In the genomic region with DNA sequence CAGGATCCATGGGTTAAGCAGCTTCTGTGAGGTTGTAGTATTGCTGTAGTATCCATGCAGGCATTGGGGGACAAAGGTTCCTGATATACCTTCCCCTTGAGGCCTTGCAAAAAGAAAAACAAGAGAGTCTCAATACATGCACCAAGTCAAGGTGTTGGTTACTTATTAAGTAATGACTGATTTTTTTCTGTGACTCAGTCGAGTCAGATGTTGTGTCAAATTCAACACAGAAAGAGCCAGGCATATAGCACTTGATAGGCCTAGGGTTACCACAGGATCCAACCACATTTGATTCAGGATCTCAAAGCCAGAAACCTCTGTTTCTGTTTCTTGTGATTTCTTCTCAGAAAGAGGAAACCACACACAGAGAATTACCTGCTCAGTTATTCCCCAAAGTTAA, we compare ENCODE assay signal across 27 cellular contexts. TPM values are rescaled to one million over a fixed set of nuclear protein-coding genes. Genes with fewer than 3 reads are reported as not detected.
DNase-seq lines count a peak whose midpoint lies in the region; ATAC-seq lines count a peak whose summit lies in the region.
"Had no signal": no experiment of that assay in that cellular context is flagged by ENCODE, and none has a peak within 500 bp of the region (broad histone marks: within the 10 kb centered on the region; RNA-seq: fewer than 3 reads in every experiment).

No MANE protein-coding gene starts in this region.

- H3K27me3 Mint-ChIP-seq in activated naive CD8-positive, alpha-beta T cell, result no peaks in the 10 kb centered on the region

- no peak overlapping the region for H2AFZ ChIP-seq in Karpas-422 (ENCODE audit: low read length)
- H2AFZ ChIP-seq: parathyroid adenoma had no signal

- H3K4me2 ChIP-seq in Karpas-422 (ENCODE audit: low read depth, low read length, poor library complexity, severe bottlenecking), result no peak overlapping the region

- peak; percentile 44 to 89 for ATAC-seq in activated naive CD4-positive, alpha-beta T cell treated with anti-CD3 and anti-CD28 coated beads, Interleukin-2, amount 50 U/mL, for 72 hours
- ATAC-seq in HG03039 (IDR thresholded peaks at IDR 0.05; ENCODE audit: unreplicated experiment), result no peak
- ATAC-seq: PC-3 had no signal

- H3K9ac ChIP-seq in Karpas-422 (ENCODE audit: low read length), result no peak overlapping the region
- H3K9ac ChIP-seq: parathyroid adenoma had no signal

- no peaks in the 10 kb centered on the region for H4K20me1 ChIP-seq in Karpas-422 (ENCODE audit: insufficient read depth, low read depth, low read length)

- no peaks in the 10 kb centered on the region for H3K36me3 Mint-ChIP-seq in activated naive CD4-positive, alpha-beta T cell treated with anti-CD3 and anti-CD28 coated beads, Interleukin-2, amount 50 U/mL, for 72 hours
- H3K36me3 Mint-ChIP-seq in activated naive CD8-positive, alpha-beta T cell, result peaks cover 19% of the 10 kb centered on the region
- H3K36me3 Mint-ChIP-seq: activated naive CD4-positive, alpha-beta T cell treated with anti-CD3 and anti-CD28 coated beads, Interleukin-2, amount 10 ng/mL, durations not matched to agents 7 days and 5 days had no signal

- DNase-seq in activated naive CD4-positive, alpha-beta T cell treated with anti-CD3 and anti-CD28 coated beads, Interleukin-2, amount 50 U/mL, for 72 hours (ENCODE audit: low spot score in 2 of 2), result no peak
- DNase-seq in activated naive CD4-positive, alpha-beta T cell treated with Interleukin-2 at 50 U/mL for 16 hours, result no peak
- peak; percentile 14 for DNase-seq in kidney glomerular epithelial cell (lab: John Stamatoyannopoulos, UW)
- DNase-seq in Karpas-422, result no peak
- no peak for DNase-seq in NCI-H146 treated with DMSO at 0.1 percent for 48 hours (lab: John Stamatoyannopoulos, UW; ENCODE audit: unreplicated experiment)
- no peak for DNase-seq in caudate nucleus (lab: John Stamatoyannopoulos, UW)
- DNase-seq: activated CD4-positive, CD25-positive, alpha-beta regulatory T cell treated with anti-CD3 and anti-CD28 coated beads, Interleukin-2, amount 50 U/mL, for 72 hours; activated naive CD4-positive, alpha-beta T cell treated with anti-CD3 and anti-CD28 coated beads, Interleukin-2, amount 10 ng/mL, durations not matched to agents 7 days and 5 days; aorta; BE2C; colonic mucosa; effector CD4-positive, alpha-beta T cell; immature natural killer cell; Kasumi-1; mammary epithelial cell; NCI-H1436 treated with DMSO at 0.1 percent for 48 hours; NCI-H226; NCI-H69; PC-3; stimulated activated naive CD4-positive, alpha-beta T cell; testis had no signal

- peaks cover 86% of the 10 kb centered on the region for H3K4me1 Mint-ChIP-seq in activated naive CD8-positive, alpha-beta T cell (ENCODE audit: low read depth)

- no peak overlapping the region for H3K27ac ChIP-seq in Karpas-422 (ENCODE audit: low read length)
- H3K27ac ChIP-seq in caudate nucleus (ENCODE audit: low read depth, low read length), result no peak overlapping the region
- H3K27ac ChIP-seq: colonic mucosa, epithelial cell of prostate, parathyroid adenoma, skin epidermis, testis, vagina had no signal

- H3K36me3 ChIP-seq in Karpas-422 (ENCODE audit: insufficient read depth, low read length), result no peaks in the 10 kb centered on the region
- H3K36me3 ChIP-seq: BE2C, colonic mucosa, vagina had no signal

- no peaks in the 10 kb centered on the region for H3K79me2 ChIP-seq in Karpas-422 (ENCODE audit: low read length)
- H3K79me2 ChIP-seq: parathyroid adenoma had no signal

- no peaks in the 10 kb centered on the region for H3K27me3 ChIP-seq in Karpas-422 (ENCODE audit: low read length)
- H3K27me3 ChIP-seq: BE2C, colonic mucosa, testis, vagina had no signal

- H3K27ac Mint-ChIP-seq in activated naive CD4-positive, alpha-beta T cell treated with anti-CD3 and anti-CD28 coated beads, Interleukin-2, amount 50 U/mL, for 72 hours, result no peak overlapping the region
- peak overlapping the region; percentile 99 for H3K27ac Mint-ChIP-seq in activated naive CD8-positive, alpha-beta T cell
- H3K27ac Mint-ChIP-seq: activated naive CD4-positive, alpha-beta T cell treated with anti-CD3 and anti-CD28 coated beads, Interleukin-2, amount 10 ng/mL, durations not matched to agents 7 days and 5 days; immature natural killer cell had no signal

- H3K4me3 Mint-ChIP-seq in activated naive CD8-positive, alpha-beta T cell, result peak overlapping the region; percentile 76
- H3K4me3 Mint-ChIP-seq: activated naive CD4-positive, alpha-beta T cell treated with anti-CD3 and anti-CD28 coated beads, Interleukin-2, amount 10 ng/mL, durations not matched to agents 7 days and 5 days; immature natural killer cell had no signal

- H3K9me3 Mint-ChIP-seq in activated naive CD4-positive, alpha-beta T cell treated with anti-CD3 and anti-CD28 coated beads, Interleukin-2, amount 50 U/mL, for 72 hours, result no peaks in the 10 kb centered on the region
- peaks cover 4% of the 10 kb centered on the region for H3K9me3 Mint-ChIP-seq in activated naive CD8-positive, alpha-beta T cell (ENCODE audit: low read depth)
- H3K9me3 Mint-ChIP-seq: activated naive CD4-positive, alpha-beta T cell treated with anti-CD3 and anti-CD28 coated beads, Interleukin-2, amount 10 ng/mL, durations not matched to agents 7 days and 5 days; immature natural killer cell had no signal

- no peak overlapping the region for H3K4me3 ChIP-seq in Karpas-422 (ENCODE audit: low read length)
- H3K4me3 ChIP-seq: colonic mucosa, skin epidermis, testis, vagina had no signal

- no peaks in the 10 kb centered on the region for H3K4me1 ChIP-seq in Karpas-422 (ENCODE audit: low read length)
- H3K4me1 ChIP-seq: BE2C, colonic mucosa, parathyroid adenoma, testis, vagina had no signal

- H3K9me3 ChIP-seq in Karpas-422 (ENCODE audit: low read length), result no peaks in the 10 kb centered on the region
- H3K9me3 ChIP-seq: BE2C, colonic mucosa, testis, vagina had no signal

- no peaks in the 10 kb centered on the region for H3K9me2 ChIP-seq in Karpas-422 (replicated peaks; ENCODE audit: insufficient read depth, low read length)

RNA-seq across cellular contexts. Expression of a gene that starts 24.9 kb away (rescaled TPM):
- 1 to 10 TPM in 1 of 2 donors, under 1 TPM in 1; 0.31 to 1.7 TPM for total RNA-seq in activated naive CD4-positive, alpha-beta T cell treated with anti-CD3 and anti-CD28 coated beads, Interleukin-2, amount 50 U/mL, for 72 hours
- not detected in 2 replicates for total RNA-seq in Karpas-422 (2014; rRNA removed; shearing (Covaris generic); ENCODE audit: low replicate concordance)

RNA-seq across cellular contexts. Expression of a gene that starts 46.1 kb away (rescaled TPM):
- total RNA-seq in activated naive CD4-positive, alpha-beta T cell treated with anti-CD3 and anti-CD28 coated beads, Interleukin-2, amount 50 U/mL, for 72 hours, result 1 to 10 TPM; 1.3 to 2.8 TPM
- total RNA-seq in Karpas-422 (2014; rRNA removed; shearing (Covaris generic); ENCODE audit: low replicate concordance), result not detected in 2 replicates
- total RNA-seq: mammary epithelial cell, PC-3 had no signal
